ENCODE assay signal across 23 cellular contexts in the genomic region with DNA sequence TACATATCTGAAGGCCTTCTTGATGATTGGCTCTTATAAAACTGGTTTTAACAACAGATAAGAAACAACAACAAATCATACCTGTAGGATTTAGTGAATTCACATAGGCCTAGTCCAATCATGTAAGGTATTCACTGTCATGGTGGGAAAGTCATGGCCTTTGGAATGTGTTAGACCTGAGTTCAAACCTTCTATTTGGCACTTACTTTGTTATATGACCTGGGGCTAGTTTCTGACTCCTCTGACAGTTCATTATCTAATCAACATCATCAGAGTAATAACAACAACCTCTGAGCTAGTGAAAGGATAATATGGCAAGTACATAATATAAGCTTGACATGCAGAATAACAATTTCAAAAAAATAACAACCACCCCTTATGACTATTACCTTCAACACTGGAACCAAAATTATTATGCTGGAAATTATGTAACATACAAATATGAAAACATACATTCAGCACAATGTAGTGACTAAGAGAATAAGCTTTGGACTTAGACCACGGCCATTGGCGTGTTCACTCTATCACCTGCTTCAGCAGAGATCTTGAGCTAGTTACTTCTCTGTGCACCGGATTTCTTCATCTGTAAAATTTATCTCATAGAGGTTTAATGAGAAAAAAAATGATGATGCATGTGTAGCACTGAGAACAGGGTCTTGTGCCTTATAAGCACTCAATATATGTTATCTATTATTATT.
"Had no signal": no experiment of that assay in that cellular context is flagged by ENCODE, and none has a peak within 500 bp of the region (broad histone marks: within the 10 kb centered on the region; RNA-seq: fewer than 3 reads in every experiment).

No MANE protein-coding gene starts in this region.

- H3K4me3 ChIP-seq: hepatocyte, left ventricle myocardium inferior, lung, neural progenitor cell, ovary, right atrium auricular region, right lobe of liver, stomach, testis, thyroid gland, transverse colon, uterus had no signal

- H3K27me3 Mint-ChIP-seq: memory B cell, progenitor cell of endocrine pancreas had no signal

- H3K27ac ChIP-seq: hepatocyte, left ventricle myocardium inferior, neural progenitor cell, ovary, right atrium auricular region, right lobe of liver, stomach, testis, thyroid gland, transverse colon, uterus had no signal

- H3K4me3 Mint-ChIP-seq: memory B cell; naive thymus-derived CD8-positive, alpha-beta T cell; nephron; neural progenitor cell; stimulated activated naive B cell treated with anti-CD40 and anti-IgM and Interleukin-4, amounts not matched to agents 10 μg/mL and 1 μg/mL and 100 μg/mL, for 72 hours had no signal

- H3K27me3 ChIP-seq: hepatocyte, neural progenitor cell, ovary, right atrium auricular region, right lobe of liver, stomach, testis, thyroid gland, transverse colon, uterus had no signal

- H3K79me2 ChIP-seq: hepatocyte had no signal

- H3K9me3 Mint-ChIP-seq: neural progenitor cell had no signal

- H3K4me1 ChIP-seq: left ventricle myocardium inferior, right atrium auricular region, stomach, testis, thyroid gland, uterus had no signal

- DNase-seq: islet precursor cell; left ventricle myocardium inferior; naive thymus-derived CD8-positive, alpha-beta T cell; ovary; right lobe of liver; stimulated activated CD4-positive, alpha-beta T cell treated with anti-CD3 and anti-CD28 coated beads, Interleukin-12 subunit alpha, Interleukin-12 subunit beta, amount 100 ng/mL, for 4 hours; stimulated activated CD4-positive, alpha-beta T cell treated with anti-CD3 and anti-CD28 coated beads, Interleukin-15, amount 100 ng/mL, for 24 hours; stimulated activated CD4-positive, alpha-beta T cell treated with anti-CD3 and anti-CD28 coated beads, Interleukin-2, amount 100 ng/mL, for 24 hours; stimulated activated CD4-positive, alpha-beta T cell treated with anti-CD3 and anti-CD28 coated beads, Interleukin-4, amount 100 ng/mL, for 1 hour; stimulated activated naive B cell treated with anti-CD40 and anti-IgM and Interleukin-4, amounts not matched to agents 10 μg/mL and 1 μg/mL and 100 μg/mL, for 72 hours; stimulated activated naive CD8-positive, alpha-beta T cell treated with anti-CD3 and anti-CD28 coated beads, Interleukin-15, Interleukin-2, amounts not matched to agents 100 U/mL and 50 U/mL, for 24 hours; stomach; testis; thyroid gland; transverse colon; uterus had no signal

- H3K4me2 ChIP-seq: hepatocyte, neural progenitor cell had no signal

- H3K36me3 Mint-ChIP-seq: neural progenitor cell had no signal

- H3K36me3 ChIP-seq: left ventricle myocardium inferior, neural progenitor cell, ovary, right atrium auricular region, right lobe of liver, stomach, thyroid gland, transverse colon, uterus had no signal

- H3K9ac ChIP-seq: neural progenitor cell had no signal

- H3K4me1 Mint-ChIP-seq: memory B cell; naive thymus-derived CD8-positive, alpha-beta T cell; stimulated activated naive B cell treated with anti-CD40 and anti-IgM and Interleukin-4, amounts not matched to agents 10 μg/mL and 1 μg/mL and 100 μg/mL, for 72 hours had no signal

- H3K27ac Mint-ChIP-seq: memory B cell; naive thymus-derived CD8-positive, alpha-beta T cell; nephron; neural progenitor cell; progenitor cell of endocrine pancreas; stimulated activated naive B cell treated with anti-CD40 and anti-IgM and Interleukin-4, amounts not matched to agents 10 μg/mL and 1 μg/mL and 100 μg/mL, for 72 hours had no signal
